11 cellular contexts compared by ENCODE assay signal in the genomic region with DNA sequence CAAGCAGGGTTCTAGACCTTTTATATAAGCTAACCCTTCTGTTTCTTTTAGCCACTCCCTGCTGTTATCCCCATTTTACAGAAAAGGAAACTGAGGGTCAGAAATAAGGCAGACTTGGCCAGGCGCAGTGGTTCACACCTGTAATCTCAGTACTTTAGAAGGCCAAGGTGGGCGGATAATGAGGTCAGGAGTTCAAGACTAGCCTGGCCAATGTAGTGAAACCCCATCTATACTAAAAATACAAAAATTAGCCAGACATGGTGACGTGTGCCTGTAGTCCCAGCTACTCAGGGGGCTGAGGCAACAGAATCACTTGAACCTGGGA. TPM values are rescaled to one million over a fixed set of nuclear protein-coding genes. Genes with fewer than 3 reads are reported as not detected.
"Had no signal": no experiment of that assay in that cellular context is flagged by ENCODE, and none has a peak within 500 bp of the region (broad histone marks: within the 10 kb centered on the region; RNA-seq: fewer than 3 reads in every experiment).

No MANE protein-coding gene starts in this region.

- H3K27ac Mint-ChIP-seq: HFFc6, IgD-negative memory B cell had no signal

- H3K4me1 ChIP-seq: HAP-1 had no signal

- H3K9ac ChIP-seq: GM23248, KMS-11 had no signal

- H3K36me3 Mint-ChIP-seq: IgD-negative memory B cell had no signal

- H2AFZ ChIP-seq: GM23248 had no signal

- H3K4me3 ChIP-seq: GM23248, HAP-1 had no signal

- H3K36me3 ChIP-seq: HAP-1 had no signal

- H3K4me2 ChIP-seq: KMS-11 had no signal

- DNase-seq: GM23248, GOT3, H7, HFFc6, KBM-7 had no signal

- H3K4me3 Mint-ChIP-seq: HFFc6, IgD-negative memory B cell had no signal

- H3K27ac ChIP-seq: GM23248, KMS-11 had no signal

- ATAC-seq: HCT116 had no signal

RNA-seq across cellular contexts. Expression of a gene that starts 14.3 kb away (rescaled TPM):
- total RNA-seq: GM23248, H4, H7, HFFc6, HT-29 had no signal
- polyA plus RNA-seq: GM23248 had no signal

RNA-seq across cellular contexts. Expression of a gene that starts 42.5 kb away (rescaled TPM):
- total RNA-seq: GM23248, H4, H7, HFFc6, HT-29 had no signal
- polyA plus RNA-seq: GM23248 had no signal
